Comparison of ENCODE assay signal across 19 cellular contexts in the genomic region with DNA sequence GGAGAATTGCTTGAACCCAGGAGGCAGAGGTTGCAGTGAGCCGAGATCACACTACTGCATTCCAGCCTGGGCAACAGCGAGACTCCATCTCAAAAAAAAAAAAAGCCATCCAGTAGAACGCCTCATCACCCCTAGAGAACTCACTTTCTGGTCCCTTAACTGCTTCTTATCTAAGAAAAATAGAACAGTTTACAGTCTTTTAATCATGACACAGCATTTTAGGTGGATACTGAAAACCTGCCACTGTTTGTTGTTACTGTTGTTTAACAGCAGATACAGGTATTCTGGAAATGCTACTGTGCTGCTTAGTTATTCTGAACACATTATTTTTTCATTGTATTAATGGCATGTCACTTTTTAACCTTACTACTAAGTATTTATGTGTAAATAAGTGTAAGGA.
DNase-seq lines count a peak whose midpoint lies in the region; ATAC-seq, FAIRE-seq and TF ChIP-seq lines count a peak whose summit lies in the region.
"Had no signal": no experiment of that assay in that cellular context is flagged by ENCODE, and none has a peak within 500 bp of the region (broad histone marks: within the 10 kb centered on the region; RNA-seq: fewer than 3 reads in every experiment).

No MANE protein-coding gene starts in this region.

- no peak overlapping the region for H3K23ac ChIP-seq in IMR-90 (ENCODE audit: low read depth, low read length)

- H2AK9ac ChIP-seq in IMR-90 (replicated peaks; ENCODE audit: low read depth, low read length, poor library complexity): no peak overlapping the region

- H3K27me3 ChIP-seq in IMR-90 (ENCODE audit: control insufficient read depth, insufficient read depth, low read length) (no peaks in the 10 kb centered on the region), endodermal cell (ENCODE audit: control insufficient read depth, insufficient read depth, low read length, poor library complexity, severe bottlenecking) (no peaks in the 10 kb centered on the region)
- H3K27me3 ChIP-seq: BLaER1 had no signal

- no peak overlapping the region for H3K56ac ChIP-seq in IMR-90 (ENCODE audit: extremely low read depth, insufficient read depth, low read length)

- H3K4me2 ChIP-seq in A549: no peak overlapping the region
- no peak overlapping the region for H3K4me2 ChIP-seq in IMR-90 (ENCODE audit: low read depth, low read length)
- H3K4me2 ChIP-seq: BLaER1 had no signal

- H3K27me3 Mint-ChIP-seq in endodermal cell (ENCODE audit: insufficient read depth): no peaks in the 10 kb centered on the region
- H3K27me3 Mint-ChIP-seq in activated T-cell treated with anti-CD3 and anti-CD28 coated beads, Interleukin-2, amount 50 U/mL, for 24 hours: no peaks in the 10 kb centered on the region
- H3K27me3 Mint-ChIP-seq: CD4-positive, alpha-beta memory T cell had no signal

- no peak overlapping the region for H4K8ac ChIP-seq in IMR-90 (ENCODE audit: low read depth in 2 of 2, low read length in 2 of 2)

- no peaks in the 10 kb centered on the region for H3K4me1 Mint-ChIP-seq in endodermal cell
- H3K4me1 Mint-ChIP-seq in activated T-cell treated with anti-CD3 and anti-CD28 coated beads, Interleukin-2, amount 50 U/mL, for 24 hours (ENCODE audit: low read depth): no peaks in the 10 kb centered on the region
- H3K4me1 Mint-ChIP-seq: CD14-positive monocyte had no signal

- dilution Hi-C loops in IMR-90 (cut with HindIII; ENCODE audit: low sequenced_read_pairs, unreplicated experiment): no loop called here

- H3K79me1 ChIP-seq in IMR-90 (ENCODE audit: low read depth in 1 of 2, low read length in 2 of 2): no peaks in the 10 kb centered on the region

- H4K5ac ChIP-seq in IMR-90 (ENCODE audit: low read depth, low read length): no peak overlapping the region

- no peaks in the 10 kb centered on the region for H3K4me1 ChIP-seq in A549
- H3K4me1 ChIP-seq in IMR-90 (ENCODE audit: control insufficient read depth, insufficient read depth, low read length): no peaks in the 10 kb centered on the region
- H3K4me1 ChIP-seq in endodermal cell (ENCODE audit: control insufficient read depth, insufficient read depth, low read length): no peaks in the 10 kb centered on the region

- intact Hi-C loops in IMR-90 (cut with micrococcal nuclease): no loop called here

- no peak overlapping the region for H3K4me3 Mint-ChIP-seq in endodermal cell
- H3K4me3 Mint-ChIP-seq in activated T-cell treated with anti-CD3 and anti-CD28 coated beads, Interleukin-2, amount 50 U/mL, for 24 hours: no peak overlapping the region
- H3K4me3 Mint-ChIP-seq: CD14-positive monocyte; CD4-positive, alpha-beta memory T cell; HFFc6 had no signal

- WGBS in A549 (ENCODE audit: missing lambda C conversion rate): 3% methylated on average over 3 of the region's 3 CpGs
- whole genome bisulfite sequencing in IMR-90 (ENCODE audit: extremely low coverage in 2 of 2, insufficient read length in 1 of 2), 2 experiments: no CpG with 5 or more reads among the region's 3 CpGs
- 91 to 100% methylated on average over 1 to 3 of the region's 3 CpGs for WGBS in endodermal cell (ENCODE audit: insufficient coverage in 1 of 2, insufficient read length in 1 of 2), 2 experiments

- TF ChIP-seq EP300 in A549 (IDR thresholded peaks at IDR 0.05): no peak

- no peak for TF ChIP-seq POLR2A in A549 (IDR thresholded peaks at IDR 0.05; ENCODE audit: low read length)
- TF ChIP-seq POLR2A in IMR-90 (IDR thresholded peaks at IDR 0.05; ENCODE audit: low read depth, low read length): no peak

- no peak overlapping the region for H2BK15ac ChIP-seq in IMR-90 (ENCODE audit: low read depth, low read length)

- H3K9me3 Mint-ChIP-seq in endodermal cell: no peaks in the 10 kb centered on the region
- H3K9me3 Mint-ChIP-seq in activated T-cell treated with anti-CD3 and anti-CD28 coated beads, Interleukin-2, amount 50 U/mL, for 24 hours: peaks cover 6% of the 10 kb centered on the region

- no peaks in the 10 kb centered on the region for H3K9me3 ChIP-seq in A549
- peaks cover 2% of the 10 kb centered on the region; the same call in 1 of the 2 replicates for H3K9me3 ChIP-seq in IMR-90 (ENCODE audit: control insufficient read depth, insufficient read depth, low read length)
- H3K9me3 ChIP-seq in endodermal cell (ENCODE audit: control insufficient read depth, low read length): no peaks in the 10 kb centered on the region
- H3K9me3 ChIP-seq: BLaER1 had no signal

- TF ChIP-seq RAD21 in A549 (conservative IDR thresholded peaks at IDR 0.05 in 1 of 2, IDR thresholded peaks at IDR 0.05 in 1 of 2): no peak
- no peak for TF ChIP-seq RAD21 in IMR-90 (IDR thresholded peaks at IDR 0.05; ENCODE audit: low read length)

- no peak for DNase-seq in A549 (ENCODE audit: low read depth in 1 of 2, low spot score in 1 of 2)
- no peak for DNase-seq in IMR-90
- peak; percentile 9 for DNase-seq in astrocyte of the hippocampus (ENCODE audit: low read depth, low spot score)
- DNase-seq in kidney glomerular epithelial cell (lab: John Stamatoyannopoulos, UW): peak; percentile 5
- no peak for DNase-seq in nucleus accumbens (lab: John Stamatoyannopoulos, UW)
- no peak for DNase-seq in endodermal cell
- DNase-seq in activated T-cell treated with anti-CD3 and anti-CD28 coated beads, Interleukin-2, amount 50 U/mL, for 24 hours: no peak
- DNase-seq: Calu3; CD4-positive, alpha-beta memory T cell; DMS79 treated with DMSO at 0.1 percent for 48 hours; GF-D8; GM23248; H7; HFFc6 had no signal

- no peak overlapping the region for H3K14ac ChIP-seq in IMR-90 (replicated peaks; ENCODE audit: low read depth, low read length)

- no peaks in the 10 kb centered on the region for H3K36me3 Mint-ChIP-seq in endodermal cell (ENCODE audit: low read depth)
- no peaks in the 10 kb centered on the region for H3K36me3 Mint-ChIP-seq in activated T-cell treated with anti-CD3 and anti-CD28 coated beads, Interleukin-2, amount 50 U/mL, for 24 hours (ENCODE audit: low read depth)
- H3K36me3 Mint-ChIP-seq: CD14-positive monocyte; CD4-positive, alpha-beta memory T cell had no signal

- H2AFZ ChIP-seq in IMR-90 (replicated peaks; ENCODE audit: low read length, poor library complexity): no peak overlapping the region
- H2AFZ ChIP-seq: GM23248 had no signal

- no peaks in the 10 kb centered on the region for H3K9me1 ChIP-seq in IMR-90 (ENCODE audit: insufficient read depth, low read length)

- no peak overlapping the region for H3K27ac Mint-ChIP-seq in endodermal cell
- no peak overlapping the region for H3K27ac Mint-ChIP-seq in activated T-cell treated with anti-CD3 and anti-CD28 coated beads, Interleukin-2, amount 50 U/mL, for 24 hours
- H3K27ac Mint-ChIP-seq: CD14-positive monocyte; CD4-positive, alpha-beta memory T cell; HFFc6 had no signal

- no peak overlapping the region for H3K9ac ChIP-seq in IMR-90 (ENCODE audit: low read depth, low read length)
- H3K9ac ChIP-seq in endodermal cell (ENCODE audit: extremely low read depth, low read length, poor library complexity, severe bottlenecking): no peak overlapping the region
- H3K9ac ChIP-seq: BLaER1, GM23248 had no signal

- H4K91ac ChIP-seq in IMR-90 (ENCODE audit: insufficient read depth, low read depth, low read length): no peak overlapping the region

- TF ChIP-seq CTCF in A549 (IDR thresholded peaks at IDR 0.05) (no peak), IMR-90 (conservative IDR thresholded peaks at IDR 0.05; ENCODE audit: low read depth, low read length) (no peak), endodermal cell (conservative IDR thresholded peaks at IDR 0.05) (no peak)

- H3K27ac ChIP-seq in A549 (no peak overlapping the region), IMR-90 (ENCODE audit: insufficient read depth, low read length) (no peak overlapping the region), endodermal cell (ENCODE audit: low read depth, low read length) (no peak overlapping the region)
- H3K27ac ChIP-seq: BLaER1, GM23248 had no signal

- H3K4me3 ChIP-seq in A549: no peak overlapping the region
- no peak overlapping the region for H3K4me3 ChIP-seq in IMR-90 (ENCODE audit: insufficient read depth, low read depth, low read length)
- H3K4me3 ChIP-seq in endodermal cell (ENCODE audit: low read length): no peak overlapping the region
- H3K4me3 ChIP-seq: BLaER1, GM23248 had no signal

- no peak overlapping the region for H3K4ac ChIP-seq in IMR-90 (ENCODE audit: low read depth, low read length)

- H3K18ac ChIP-seq in IMR-90 (ENCODE audit: low read depth, low read length): no peak overlapping the region

- H3K36me3 ChIP-seq in IMR-90 (ENCODE audit: control insufficient read depth, insufficient read depth, low read length) (no peaks in the 10 kb centered on the region), endodermal cell (ENCODE audit: control insufficient read depth, insufficient read depth, low read length) (no peaks in the 10 kb centered on the region)
- H3K36me3 ChIP-seq: BLaER1 had no signal

- POLR2A ChIA-PET in A549 (lab: Yijun Ruan, JAX): no interaction called here
- POLR2A ChIA-PET in IMR-90 (lab: Charles Lee; ENCODE audit: unreplicated experiment): no interaction called here

- no peak overlapping the region for H2BK120ac ChIP-seq in IMR-90 (ENCODE audit: low read depth, low read length)

- ATAC-seq in A549 (no peak), IMR-90 (ENCODE audit: low read depth) (no peak), GM18873 (IDR thresholded peaks at IDR 0.05; ENCODE audit: low FRiP score, unreplicated experiment) (no peak)
- ATAC-seq: HCT116 had no signal

- no peak overlapping the region for H2AK5ac ChIP-seq in IMR-90 (ENCODE audit: low read depth, low read length)

- in situ Hi-C loops in IMR-90 (cut with MboI; ENCODE audit: low sequenced_read_pairs): no loop called here

- BruUV-seq in IMR-90 (replicated peaks; lab: Mats Ljungman, UMichigan): no TSS peak

- no peak overlapping the region for H2BK5ac ChIP-seq in IMR-90 (ENCODE audit: low read depth, low read length, poor library complexity, severe bottlenecking)

- FAIRE-seq in A549 (lab: Jason Lieb, UNC): no peak
- FAIRE-seq: A204.1 had no signal

- CTCF ChIA-PET in A549 (lab: Yijun Ruan, JAX): no interaction called here
- CTCF ChIA-PET in IMR-90 (lab: Yijun Ruan, JAX): no interaction called here

- no peak overlapping the region for H2BK20ac ChIP-seq in IMR-90 (ENCODE audit: low read depth, low read length)

- H4K20me1 ChIP-seq in IMR-90 (ENCODE audit: insufficient read depth, low read length): no peaks in the 10 kb centered on the region
- H4K20me1 ChIP-seq: BLaER1 had no signal

TF ChIP-seq in A549, 52 proteins besides CTCF, POLR2A, EP300 and RAD21:
- TF ChIP-seq NFE2L2 (conservative IDR thresholded peaks at IDR 0.05; ENCODE audit: low read length): 0 out of 2 replicates have a peak, but pooled peaks have one; percentile 20
- no peak for TF ChIP-seq RNF2 (IDR thresholded peaks at IDR 0.05; ENCODE audit: borderline replicate concordance, low read depth)
- peak; percentile 74 for TF ChIP-seq MAFK (IDR thresholded peaks at IDR 0.05; ENCODE audit: partially characterized antibody)
TF ChIP-seq in A549: peak in this region for 2.

TF ChIP-seq in IMR-90, 13 proteins besides CTCF, POLR2A, EP300 and RAD21:
- TF ChIP-seq SMC3 (IDR thresholded peaks at IDR 0.05; ENCODE audit: low read depth, low read length) (no peak), NFE2L2 (IDR thresholded peaks at IDR 0.05; ENCODE audit: low read depth, low read length) (0 out of 2 replicates have a peak, but pooled peaks have one; percentile 31)

Comparison
In these comparisons a context has a peak if more than half of its experiments do, and no peak if none do; other contexts are left out.
1. DNase-seq: peak in astrocyte of the hippocampus (single experiment) and kidney glomerular epithelial cell (single experiment); none in A549 (0 of 2), IMR-90 (single experiment), nucleus accumbens (0 of 56), endodermal cell (single experiment) and activated T-cell treated with anti-CD3 and anti-CD28 coated beads, Interleukin-2, amount 50 U/mL, for 24 hours (single experiment).